9 cellular contexts compared by ENCODE assay signal in genomic region chr3:171383206-171384018, GRCh38.
DNase-seq lines count a peak whose midpoint lies in the region; ATAC-seq and TF ChIP-seq lines count a peak whose summit lies in the region.
"Had no signal": no experiment of that assay in that cellular context is flagged by ENCODE, and none has a peak within 500 bp of the region (broad histone marks: within the 10 kb centered on the region; RNA-seq: fewer than 3 reads in every experiment).

No MANE protein-coding gene starts in this region.

- H3K9me3 ChIP-seq in SK-N-SH (no peaks in the 10 kb centered on the region), testis (no peaks in the 10 kb centered on the region)

- H3K27me3 Mint-ChIP-seq in stimulated activated naive CD8-positive, alpha-beta T cell treated with anti-CD3 and anti-CD28 coated beads, Interleukin-15, amount 100 ng/mL, for 72 hours: no peaks in the 10 kb centered on the region

- H4K20me1 ChIP-seq in SK-N-SH (ENCODE audit: insufficient read depth): no peaks in the 10 kb centered on the region

- H3K4me3 ChIP-seq in SK-N-SH (ENCODE audit: low read depth in 2 of 2, low read length in 1 of 2) (no peak overlapping the region), testis (no peak overlapping the region)

- TF ChIP-seq EP300 in SK-N-SH (IDR thresholded peaks at IDR 0.05; ENCODE audit: borderline replicate concordance in 1 of 2, low read depth in 1 of 2, low read length in 1 of 2): no peak

- POLR2A ChIA-PET in SK-N-SH (lab: Yijun Ruan, JAX): no interaction called here
- POLR2A ChIA-PET in HEK293T (lab: Yijun Ruan, JAX): no interaction called here

- H3K4me1 Mint-ChIP-seq in stimulated activated naive CD8-positive, alpha-beta T cell treated with anti-CD3 and anti-CD28 coated beads, Interleukin-15, amount 100 ng/mL, for 72 hours: peaks cover 30% of the 10 kb centered on the region

- CTCF ChIA-PET in SK-N-SH (lab: Yijun Ruan, JAX) (interaction anchor here (0.7 kb wide), 1 partner anchor 422 kb away, joined by 3 read pairs; no protein-coding TSS in a partner anchor), HEK293T (lab: Yijun Ruan, JAX) (no interaction called here)

- no peak for TF ChIP-seq RAD21 in SK-N-SH (IDR thresholded peaks at IDR 0.05; ENCODE audit: low read length)

- H3K27me3 ChIP-seq in SK-N-SH (ENCODE audit: insufficient read depth) (no peaks in the 10 kb centered on the region), testis (no peaks in the 10 kb centered on the region)

- H3K9me3 Mint-ChIP-seq in stimulated activated naive CD8-positive, alpha-beta T cell treated with anti-CD3 and anti-CD28 coated beads, Interleukin-15, amount 100 ng/mL, for 72 hours: no peaks in the 10 kb centered on the region

- peak overlapping the region; percentile 60 to 89; a peak in 3 of 4 replicates for H3K27ac ChIP-seq in SK-N-SH (ENCODE audit: low read depth in 2 of 2, low read length in 1 of 2)
- no peak overlapping the region for H3K27ac ChIP-seq in testis
- H3K27ac ChIP-seq: KMS-11 had no signal

- 65% methylated on average over 5 of the region's 5 CpGs for WGBS in SK-N-SH (ENCODE audit: low lambda C conversion rate)
- 62 to 67% methylated on average over 5 of the region's 5 CpGs for WGBS in testis, 2 donors

- H3K4me1 ChIP-seq in SK-N-SH (ENCODE audit: control insufficient read depth in 1 of 2, insufficient read depth in 2 of 2, low read depth in 1 of 2, low read length in 1 of 2): peaks cover 7 to 24% of the 10 kb centered on the region in 2 experiments
- peaks cover 4% of the 10 kb centered on the region for H3K4me1 ChIP-seq in testis

- peaks cover 0 to 4% of the 10 kb centered on the region in 2 experiments for H3K36me3 ChIP-seq in SK-N-SH (replicated peaks in 1 of 2; ENCODE audit: control insufficient read depth in 1 of 2, insufficient read depth in 2 of 2, low read length in 1 of 2)
- no peaks in the 10 kb centered on the region for H3K36me3 ChIP-seq in testis (ENCODE audit: low read depth, missing control alignments)

- peak overlapping the region; percentile 50 for H3K4me2 ChIP-seq in SK-N-SH
- H3K4me2 ChIP-seq: KMS-11 had no signal

- H3K9ac ChIP-seq in SK-N-SH: peak overlapping the region; percentile 19; the same call in 1 of the 2 replicates
- H3K9ac ChIP-seq: KMS-11 had no signal

- peak overlapping the region in 1 of 2 donors; percentile 2 for H3K4me3 Mint-ChIP-seq in stimulated activated naive CD8-positive, alpha-beta T cell treated with anti-CD3 and anti-CD28 coated beads, Interleukin-15, amount 100 ng/mL, for 72 hours

- intact Hi-C loops in testis (cut with DNase I; ENCODE audit: low total_unique reads): no loop called here

- peak; percentile 77 for ATAC-seq in GM21529 (IDR thresholded peaks at IDR 0.05; ENCODE audit: unreplicated experiment)
- peak; percentile 58 for ATAC-seq in stimulated activated naive CD8-positive, alpha-beta T cell treated with anti-CD3 and anti-CD28 coated beads, Interleukin-15, amount 100 ng/mL, for 72 hours

- TF ChIP-seq CTCF in SK-N-SH (IDR thresholded peaks at IDR 0.05) (no peak), testis (IDR thresholded peaks at IDR 0.05) (no peak)

- TF ChIP-seq POLR2A in testis (IDR thresholded peaks at IDR 0.05): no peak

- DNase-seq in SK-N-SH (no peak), fibroblast of peridontal ligament (ENCODE audit: extremely low read depth) (peak; percentile 27), NCI-H748 treated with DMSO at 0.1 percent for 48 hours (lab: John Stamatoyannopoulos, UW) (no peak), HEK293T (ENCODE audit: extremely low spot score) (no peak), testis (no peak)
- DNase-seq in stimulated activated naive CD8-positive, alpha-beta T cell treated with anti-CD3 and anti-CD28 coated beads, Interleukin-15, amount 100 ng/mL, for 72 hours: no peak
- DNase-seq: stimulated activated CD4-positive, alpha-beta T cell treated with anti-CD3 and anti-CD28 coated beads, Interleukin-2, amount 100 ng/mL, for 48 hours had no signal

- H3K27ac Mint-ChIP-seq in stimulated activated naive CD8-positive, alpha-beta T cell treated with anti-CD3 and anti-CD28 coated beads, Interleukin-15, amount 100 ng/mL, for 72 hours: peak overlapping the region in 1 of 2 donors; percentile 14

- peaks cover 68% of the 10 kb centered on the region for H3K79me2 ChIP-seq in SK-N-SH (ENCODE audit: insufficient read depth)

- peaks cover 19% of the 10 kb centered on the region for H3F3A ChIP-seq in SK-N-SH (replicated peaks; ENCODE audit: insufficient read depth)

- no peaks in the 10 kb centered on the region for H3K9me2 ChIP-seq in SK-N-SH

- H2AFZ ChIP-seq in SK-N-SH (ENCODE audit: low read depth): no peak overlapping the region

TF ChIP-seq in SK-N-SH, 30 proteins besides CTCF, POLR2A, EP300 and RAD21:
- no peak for TF ChIP-seq RFX5 (IDR thresholded peaks at IDR 0.05; ENCODE audit: low read length)
- no peak for TF ChIP-seq TAF1 (IDR thresholded peaks at IDR 0.05; ENCODE audit: borderline replicate concordance, low read depth, low read length)
- TF ChIP-seq TEAD4 (IDR thresholded peaks at IDR 0.05; ENCODE audit: borderline replicate concordance, insufficient read depth): no peak
- TF ChIP-seq FOXM1 (IDR thresholded peaks at IDR 0.05; ENCODE audit: low read depth): no peak

TF ChIP-seq in HEK293T, 16 proteins besides CTCF, POLR2A, EP300 and RAD21:
- TF ChIP-seq SUZ12 (IDR thresholded peaks at IDR 0.05) (no peak), CTBP1 (IDR thresholded peaks at IDR 0.05; ENCODE audit: borderline replicate concordance) (no peak), LEF1 (IDR thresholded peaks at IDR 0.05; ENCODE audit: borderline replicate concordance) (no peak), TARDBP (IDR thresholded peaks at IDR 0.05) (no peak)

Comparison
In these comparisons a context has a peak if more than half of its experiments do, and no peak if none do; other contexts are left out.
1. H3K27ac ChIP-seq: peak in SK-N-SH (2 of 2); none in testis (0 of 2).